In the genomic region with DNA sequence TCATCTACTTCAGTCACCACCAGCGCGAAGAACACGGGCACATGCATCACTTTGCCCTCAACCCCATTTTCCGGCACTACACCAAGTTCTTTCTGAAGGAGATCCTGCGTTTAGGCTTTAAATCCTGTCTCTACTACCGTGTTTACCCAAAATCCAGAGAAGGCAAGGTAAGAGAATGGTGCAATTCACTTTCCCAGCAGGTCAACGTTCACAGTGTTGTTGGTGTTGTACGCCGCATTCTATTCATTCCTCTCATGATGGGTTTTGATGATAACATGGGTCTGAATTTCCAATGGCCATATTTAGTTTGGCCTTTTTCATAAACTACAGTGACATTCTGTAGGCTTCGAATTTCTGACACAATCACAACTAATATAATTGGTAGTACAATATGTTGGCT, we compare ENCODE assay signal across 1 cellular context.
TF ChIP-seq lines count a peak whose summit lies in the region.

No MANE protein-coding gene starts in this region.

TF ChIP-seq in HepG2, 621 proteins besides CTCF, POLR2A, EP300 and RAD21 (continued from another document and continues in another):
- TF ChIP-seq, protein P1, sequence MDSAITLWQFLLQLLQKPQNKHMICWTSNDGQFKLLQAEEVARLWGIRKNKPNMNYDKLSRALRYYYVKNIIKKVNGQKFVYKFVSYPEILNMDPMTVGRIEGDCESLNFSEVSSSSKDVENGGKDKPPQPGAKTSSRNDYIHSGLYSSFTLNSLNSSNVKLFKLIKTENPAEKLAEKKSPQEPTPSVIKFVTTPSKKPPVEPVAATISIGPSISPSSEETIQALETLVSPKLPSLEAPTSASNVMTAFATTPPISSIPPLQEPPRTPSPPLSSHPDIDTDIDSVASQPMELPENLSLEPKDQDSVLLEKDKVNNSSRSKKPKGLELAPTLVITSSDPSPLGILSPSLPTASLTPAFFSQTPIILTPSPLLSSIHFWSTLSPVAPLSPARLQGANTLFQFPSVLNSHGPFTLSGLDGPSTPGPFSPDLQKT (CRISPR knock-in tag; IDR thresholded peaks at IDR 0.05; ENCODE audit: borderline replicate concordance): no peak
- no peak for TF ChIP-seq ZNF230 (CRISPR knock-in tag; IDR thresholded peaks at IDR 0.05)
- TF ChIP-seq, protein P2, sequence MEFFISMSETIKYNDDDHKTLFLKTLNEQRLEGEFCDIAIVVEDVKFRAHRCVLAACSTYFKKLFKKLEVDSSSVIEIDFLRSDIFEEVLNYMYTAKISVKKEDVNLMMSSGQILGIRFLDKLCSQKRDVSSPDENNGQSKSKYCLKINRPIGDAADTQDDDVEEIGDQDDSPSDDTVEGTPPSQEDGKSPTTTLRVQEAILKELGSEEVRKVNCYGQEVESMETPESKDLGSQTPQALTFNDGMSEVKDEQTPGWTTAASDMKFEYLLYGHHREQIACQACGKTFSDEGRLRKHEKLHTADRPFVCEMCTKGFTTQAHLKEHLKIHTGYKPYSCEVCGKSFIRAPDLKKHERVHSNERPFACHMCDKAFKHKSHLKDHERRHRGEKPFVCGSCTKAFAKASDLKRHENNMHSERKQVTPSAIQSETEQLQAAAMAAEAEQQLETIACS (CRISPR knock-in tag; IDR thresholded peaks at IDR 0.05): no peak
- TF ChIP-seq ZNF225 (CRISPR knock-in tag; IDR thresholded peaks at IDR 0.05): no peak
- TF ChIP-seq, protein P3, sequence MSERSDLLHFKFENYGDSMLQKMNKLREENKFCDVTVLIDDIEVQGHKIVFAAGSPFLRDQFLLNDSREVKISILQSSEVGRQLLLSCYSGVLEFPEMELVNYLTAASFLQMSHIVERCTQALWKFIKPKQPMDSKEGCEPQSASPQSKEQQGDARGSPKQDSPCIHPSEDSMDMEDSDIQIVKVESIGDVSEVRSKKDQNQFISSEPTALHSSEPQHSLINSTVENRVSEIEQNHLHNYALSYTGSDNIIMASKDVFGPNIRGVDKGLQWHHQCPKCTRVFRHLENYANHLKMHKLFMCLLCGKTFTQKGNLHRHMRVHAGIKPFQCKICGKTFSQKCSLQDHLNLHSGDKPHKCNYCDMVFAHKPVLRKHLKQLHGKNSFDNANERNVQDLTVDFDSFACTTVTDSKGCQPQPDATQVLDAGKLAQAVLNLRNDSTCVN (CRISPR knock-in tag; IDR thresholded peaks at IDR 0.05; ENCODE audit: borderline replicate concordance): no peak
- TF ChIP-seq, protein P4, sequence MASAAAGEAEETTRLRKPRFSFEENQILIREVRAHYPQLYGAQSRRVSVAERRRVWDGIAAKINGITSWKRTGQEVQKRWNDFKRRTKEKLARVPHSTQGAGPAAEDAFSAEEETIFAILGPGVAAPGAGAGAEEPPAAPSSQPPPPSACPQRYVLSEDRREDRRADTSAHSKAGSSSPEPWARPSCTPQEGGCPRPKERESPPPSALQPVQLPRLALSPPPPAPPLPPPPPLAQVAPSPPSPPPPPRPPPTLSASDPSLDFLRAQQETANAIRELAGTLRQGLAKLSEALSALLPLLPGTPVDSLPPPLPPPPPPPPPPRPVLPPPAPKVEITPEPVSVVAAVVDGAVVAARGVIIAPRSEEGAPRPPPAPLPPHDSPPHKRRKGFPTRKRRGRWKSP (CRISPR knock-in tag; IDR thresholded peaks at IDR 0.05): no peak
- 0 out of 2 replicates have a peak, but pooled peaks have one; percentile 44 for TF ChIP-seq SNAPC2 (CRISPR knock-in tag; IDR thresholded peaks at IDR 0.05)
- TF ChIP-seq RFXAP (CRISPR knock-in tag; IDR thresholded peaks at IDR 0.05; ENCODE audit: borderline replicate concordance): no peak
- no peak for TF ChIP-seq NFYB (CRISPR knock-in tag; IDR thresholded peaks at IDR 0.05)
- TF ChIP-seq SRSF4 (IDR thresholded peaks at IDR 0.05; ENCODE audit: low read depth, low read length, poor library complexity, severe bottlenecking): no peak
- no peak for TF ChIP-seq NFKBIZ (CRISPR knock-in tag; IDR thresholded peaks at IDR 0.05)
- TF ChIP-seq HNRNPH1 (optimal IDR thresholded peaks at IDR 0.05; ENCODE audit: low read depth, low read length): no peak
- no peak for TF ChIP-seq ZNF441 (CRISPR knock-in tag; IDR thresholded peaks at IDR 0.05; ENCODE audit: borderline replicate concordance)
- no peak for TF ChIP-seq MTA1 (CRISPR knock-in tag; IDR thresholded peaks at IDR 0.05; ENCODE audit: borderline replicate concordance)
- TF ChIP-seq REXO4 (CRISPR knock-in tag; IDR thresholded peaks at IDR 0.05; ENCODE audit: borderline replicate concordance): no peak
- TF ChIP-seq, protein P5, sequence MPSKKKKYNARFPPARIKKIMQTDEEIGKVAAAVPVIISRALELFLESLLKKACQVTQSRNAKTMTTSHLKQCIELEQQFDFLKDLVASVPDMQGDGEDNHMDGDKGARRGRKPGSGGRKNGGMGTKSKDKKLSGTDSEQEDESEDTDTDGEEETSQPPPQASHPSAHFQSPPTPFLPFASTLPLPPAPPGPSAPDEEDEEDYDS (CRISPR knock-in tag; IDR thresholded peaks at IDR 0.05): no peak
- no peak for TF ChIP-seq MEIS2 (CRISPR knock-in tag; IDR thresholded peaks at IDR 0.05)
- no peak for TF ChIP-seq AGO2 (optimal IDR thresholded peaks at IDR 0.05; ENCODE audit: low read depth, low read length)
- no peak for TF ChIP-seq DNMT3B (CRISPR knock-in tag; conservative IDR thresholded peaks at IDR 0.05)
- TF ChIP-seq DPF2 (CRISPR knock-in tag; IDR thresholded peaks at IDR 0.05; ENCODE audit: borderline replicate concordance, low read depth): peak; percentile 48; the same call in 1 of the 2 replicates
- no peak for TF ChIP-seq NCOA5 (CRISPR knock-in tag; IDR thresholded peaks at IDR 0.05)
- no peak for TF ChIP-seq REL (CRISPR knock-in tag; conservative IDR thresholded peaks at IDR 0.05)
- no peak for TF ChIP-seq ARNTL (CRISPR knock-in tag; IDR thresholded peaks at IDR 0.05)
- no peak for TF ChIP-seq KMT2B (CRISPR knock-in tag; IDR thresholded peaks at IDR 0.05)
- no peak for TF ChIP-seq ZSCAN30 (CRISPR knock-in tag; IDR thresholded peaks at IDR 0.05)
- no peak for TF ChIP-seq AHR (CRISPR knock-in tag; IDR thresholded peaks at IDR 0.05)
- no peak for TF ChIP-seq ZNF136 (CRISPR knock-in tag; IDR thresholded peaks at IDR 0.05; ENCODE audit: low read depth)
- TF ChIP-seq, protein P6, sequence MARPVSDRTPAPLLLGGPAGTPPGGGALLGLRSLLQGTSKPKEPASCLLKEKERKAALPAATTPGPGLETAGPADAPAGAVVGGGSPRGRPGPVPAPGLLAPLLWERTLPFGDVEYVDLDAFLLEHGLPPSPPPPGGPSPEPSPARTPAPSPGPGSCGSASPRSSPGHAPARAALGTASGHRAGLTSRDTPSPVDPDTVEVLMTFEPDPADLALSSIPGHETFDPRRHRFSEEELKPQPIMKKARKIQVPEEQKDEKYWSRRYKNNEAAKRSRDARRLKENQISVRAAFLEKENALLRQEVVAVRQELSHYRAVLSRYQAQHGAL (CRISPR knock-in tag; IDR thresholded peaks at IDR 0.05; ENCODE audit: not compliant biosample characterization): no peak
- TF ChIP-seq ZNF614 (CRISPR knock-in tag; IDR thresholded peaks at IDR 0.05; ENCODE audit: borderline replicate concordance): peak; percentile 83; the same call in 1 of the 2 replicates
- TF ChIP-seq, protein P7, sequence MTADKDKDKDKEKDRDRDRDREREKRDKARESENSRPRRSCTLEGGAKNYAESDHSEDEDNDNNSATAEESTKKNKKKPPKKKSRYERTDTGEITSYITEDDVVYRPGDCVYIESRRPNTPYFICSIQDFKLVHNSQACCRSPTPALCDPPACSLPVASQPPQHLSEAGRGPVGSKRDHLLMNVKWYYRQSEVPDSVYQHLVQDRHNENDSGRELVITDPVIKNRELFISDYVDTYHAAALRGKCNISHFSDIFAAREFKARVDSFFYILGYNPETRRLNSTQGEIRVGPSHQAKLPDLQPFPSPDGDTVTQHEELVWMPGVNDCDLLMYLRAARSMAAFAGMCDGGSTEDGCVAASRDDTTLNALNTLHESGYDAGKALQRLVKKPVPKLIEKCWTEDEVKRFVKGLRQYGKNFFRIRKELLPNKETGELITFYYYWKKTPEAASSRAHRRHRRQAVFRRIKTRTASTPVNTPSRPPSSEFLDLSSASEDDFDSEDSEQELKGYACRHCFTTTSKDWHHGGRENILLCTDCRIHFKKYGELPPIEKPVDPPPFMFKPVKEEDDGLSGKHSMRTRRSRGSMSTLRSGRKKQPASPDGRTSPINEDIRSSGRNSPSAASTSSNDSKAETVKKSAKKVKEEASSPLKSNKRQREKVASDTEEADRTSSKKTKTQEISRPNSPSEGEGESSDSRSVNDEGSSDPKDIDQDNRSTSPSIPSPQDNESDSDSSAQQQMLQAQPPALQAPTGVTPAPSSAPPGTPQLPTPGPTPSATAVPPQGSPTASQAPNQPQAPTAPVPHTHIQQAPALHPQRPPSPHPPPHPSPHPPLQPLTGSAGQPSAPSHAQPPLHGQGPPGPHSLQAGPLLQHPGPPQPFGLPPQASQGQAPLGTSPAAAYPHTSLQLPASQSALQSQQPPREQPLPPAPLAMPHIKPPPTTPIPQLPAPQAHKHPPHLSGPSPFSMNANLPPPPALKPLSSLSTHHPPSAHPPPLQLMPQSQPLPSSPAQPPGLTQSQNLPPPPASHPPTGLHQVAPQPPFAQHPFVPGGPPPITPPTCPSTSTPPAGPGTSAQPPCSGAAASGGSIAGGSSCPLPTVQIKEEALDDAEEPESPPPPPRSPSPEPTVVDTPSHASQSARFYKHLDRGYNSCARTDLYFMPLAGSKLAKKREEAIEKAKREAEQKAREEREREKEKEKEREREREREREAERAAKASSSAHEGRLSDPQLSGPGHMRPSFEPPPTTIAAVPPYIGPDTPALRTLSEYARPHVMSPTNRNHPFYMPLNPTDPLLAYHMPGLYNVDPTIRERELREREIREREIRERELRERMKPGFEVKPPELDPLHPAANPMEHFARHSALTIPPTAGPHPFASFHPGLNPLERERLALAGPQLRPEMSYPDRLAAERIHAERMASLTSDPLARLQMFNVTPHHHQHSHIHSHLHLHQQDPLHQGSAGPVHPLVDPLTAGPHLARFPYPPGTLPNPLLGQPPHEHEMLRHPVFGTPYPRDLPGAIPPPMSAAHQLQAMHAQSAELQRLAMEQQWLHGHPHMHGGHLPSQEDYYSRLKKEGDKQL (CRISPR knock-in tag; IDR thresholded peaks at IDR 0.05; ENCODE audit: low read depth): no peak
- no peak for TF ChIP-seq ZFY (CRISPR knock-in tag; IDR thresholded peaks at IDR 0.05)
- no peak for TF ChIP-seq TOPORS (CRISPR knock-in tag; IDR thresholded peaks at IDR 0.05)
- TF ChIP-seq, protein P8, sequence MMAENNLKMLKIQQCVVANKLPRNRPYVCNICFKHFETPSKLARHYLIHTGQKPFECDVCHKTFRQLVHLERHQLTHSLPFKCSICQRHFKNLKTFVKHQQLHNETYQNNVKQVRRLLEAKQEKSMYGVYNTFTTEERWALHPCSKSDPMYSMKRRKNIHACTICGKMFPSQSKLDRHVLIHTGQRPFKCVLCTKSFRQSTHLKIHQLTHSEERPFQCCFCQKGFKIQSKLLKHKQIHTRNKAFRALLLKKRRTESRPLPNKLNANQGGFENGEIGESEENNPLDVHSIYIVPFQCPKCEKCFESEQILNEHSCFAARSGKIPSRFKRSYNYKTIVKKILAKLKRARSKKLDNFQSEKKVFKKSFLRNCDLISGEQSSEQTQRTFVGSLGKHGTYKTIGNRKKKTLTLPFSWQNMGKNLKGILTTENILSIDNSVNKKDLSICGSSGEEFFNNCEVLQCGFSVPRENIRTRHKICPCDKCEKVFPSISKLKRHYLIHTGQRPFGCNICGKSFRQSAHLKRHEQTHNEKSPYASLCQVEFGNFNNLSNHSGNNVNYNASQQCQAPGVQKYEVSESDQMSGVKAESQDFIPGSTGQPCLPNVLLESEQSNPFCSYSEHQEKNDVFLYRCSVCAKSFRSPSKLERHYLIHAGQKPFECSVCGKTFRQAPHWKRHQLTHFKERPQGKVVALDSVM (CRISPR knock-in tag; IDR thresholded peaks at IDR 0.05): no peak
- TF ChIP-seq TAF15 (IDR thresholded peaks at IDR 0.05; ENCODE audit: low read depth, low read length, poor library complexity, severe bottlenecking): no peak
- TF ChIP-seq HMG20A (CRISPR knock-in tag; IDR thresholded peaks at IDR 0.05; ENCODE audit: borderline replicate concordance): no peak
- TF ChIP-seq ZNF501 (CRISPR knock-in tag; IDR thresholded peaks at IDR 0.05): no peak
- TF ChIP-seq SP140L (CRISPR knock-in tag; IDR thresholded peaks at IDR 0.05; ENCODE audit: borderline replicate concordance): no peak
- TF ChIP-seq, protein P9, sequence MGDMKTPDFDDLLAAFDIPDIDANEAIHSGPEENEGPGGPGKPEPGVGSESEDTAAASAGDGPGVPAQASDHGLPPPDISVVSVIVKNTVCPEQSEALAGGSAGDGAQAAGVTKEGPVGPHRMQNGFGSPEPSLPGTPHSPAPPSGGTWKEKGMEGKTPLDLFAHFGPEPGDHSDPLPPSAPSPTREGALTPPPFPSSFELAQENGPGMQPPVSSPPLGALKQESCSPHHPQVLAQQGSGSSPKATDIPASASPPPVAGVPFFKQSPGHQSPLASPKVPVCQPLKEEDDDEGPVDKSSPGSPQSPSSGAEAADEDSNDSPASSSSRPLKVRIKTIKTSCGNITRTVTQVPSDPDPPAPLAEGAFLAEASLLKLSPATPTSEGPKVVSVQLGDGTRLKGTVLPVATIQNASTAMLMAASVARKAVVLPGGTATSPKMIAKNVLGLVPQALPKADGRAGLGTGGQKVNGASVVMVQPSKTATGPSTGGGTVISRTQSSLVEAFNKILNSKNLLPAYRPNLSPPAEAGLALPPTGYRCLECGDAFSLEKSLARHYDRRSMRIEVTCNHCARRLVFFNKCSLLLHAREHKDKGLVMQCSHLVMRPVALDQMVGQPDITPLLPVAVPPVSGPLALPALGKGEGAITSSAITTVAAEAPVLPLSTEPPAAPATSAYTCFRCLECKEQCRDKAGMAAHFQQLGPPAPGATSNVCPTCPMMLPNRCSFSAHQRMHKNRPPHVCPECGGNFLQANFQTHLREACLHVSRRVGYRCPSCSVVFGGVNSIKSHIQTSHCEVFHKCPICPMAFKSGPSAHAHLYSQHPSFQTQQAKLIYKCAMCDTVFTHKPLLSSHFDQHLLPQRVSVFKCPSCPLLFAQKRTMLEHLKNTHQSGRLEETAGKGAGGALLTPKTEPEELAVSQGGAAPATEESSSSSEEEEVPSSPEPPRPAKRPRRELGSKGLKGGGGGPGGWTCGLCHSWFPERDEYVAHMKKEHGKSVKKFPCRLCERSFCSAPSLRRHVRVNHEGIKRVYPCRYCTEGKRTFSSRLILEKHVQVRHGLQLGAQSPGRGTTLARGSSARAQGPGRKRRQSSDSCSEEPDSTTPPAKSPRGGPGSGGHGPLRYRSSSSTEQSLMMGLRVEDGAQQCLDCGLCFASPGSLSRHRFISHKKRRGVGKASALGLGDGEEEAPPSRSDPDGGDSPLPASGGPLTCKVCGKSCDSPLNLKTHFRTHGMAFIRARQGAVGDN (CRISPR knock-in tag; IDR thresholded peaks at IDR 0.05): no peak
- no peak for TF ChIP-seq SSRP1 (CRISPR knock-in tag; IDR thresholded peaks at IDR 0.05)
- TF ChIP-seq, protein P10, sequence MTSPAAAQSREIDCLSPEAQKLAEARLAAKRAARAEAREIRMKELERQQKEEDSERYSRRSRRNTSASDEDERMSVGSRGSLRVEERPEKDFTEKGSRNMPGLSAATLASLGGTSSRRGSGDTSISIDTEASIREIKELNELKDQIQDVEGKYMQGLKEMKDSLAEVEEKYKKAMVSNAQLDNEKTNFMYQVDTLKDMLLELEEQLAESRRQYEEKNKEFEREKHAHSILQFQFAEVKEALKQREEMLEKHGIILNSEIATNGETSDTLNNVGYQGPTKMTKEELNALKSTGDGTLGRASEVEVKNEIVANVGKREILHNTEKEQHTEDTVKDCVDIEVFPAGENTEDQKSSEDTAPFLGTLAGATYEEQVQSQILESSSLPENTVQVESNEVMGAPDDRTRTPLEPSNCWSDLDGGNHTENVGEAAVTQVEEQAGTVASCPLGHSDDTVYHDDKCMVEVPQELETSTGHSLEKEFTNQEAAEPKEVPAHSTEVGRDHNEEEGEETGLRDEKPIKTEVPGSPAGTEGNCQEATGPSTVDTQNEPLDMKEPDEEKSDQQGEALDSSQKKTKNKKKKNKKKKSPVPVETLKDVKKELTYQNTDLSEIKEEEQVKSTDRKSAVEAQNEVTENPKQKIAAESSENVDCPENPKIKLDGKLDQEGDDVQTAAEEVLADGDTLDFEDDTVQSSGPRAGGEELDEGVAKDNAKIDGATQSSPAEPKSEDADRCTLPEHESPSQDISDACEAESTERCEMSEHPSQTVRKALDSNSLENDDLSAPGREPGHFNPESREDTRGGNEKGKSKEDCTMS (CRISPR knock-in tag; conservative IDR thresholded peaks at IDR 0.05): no peak
- no peak for TF ChIP-seq SETDB1 (CRISPR knock-in tag; IDR thresholded peaks at IDR 0.05; ENCODE audit: borderline replicate concordance)
